ENCODE assay signal across 8 cellular contexts in genomic region chr1:19596065-19596718, GRCh38. TPM values are rescaled to one million over a fixed set of nuclear protein-coding genes. Genes with fewer than 3 reads are reported as not detected.
A peak's percentile ranks its signal among the peaks of the same experiment; 100 is the strongest.
DNase-seq lines count a peak whose midpoint lies in the region; ATAC-seq and TF ChIP-seq lines count a peak whose summit lies in the region.

No MANE protein-coding gene starts in this region.

- H3K4me3 ChIP-seq in brain microvascular endothelial cell (ENCODE audit: low read depth, low read length): peak overlapping the region; percentile 86

- TF ChIP-seq CTCF in brain microvascular endothelial cell (IDR thresholded peaks at IDR 0.05; ENCODE audit: low read depth, low read length, missing control alignments) (no peak), GM20000 (IDR thresholded peaks at IDR 0.05; ENCODE audit: extremely low read depth, missing control alignments) (no peak)

- intact Hi-C loops in left colon (cut with DNase I, micrococcal nuclease): no loop called here

- in situ Hi-C loops in brain microvascular endothelial cell (cut with HindIII; ENCODE audit: low pct_ligation_motif_present, low sequenced_read_pairs): no loop called here

- no peaks in the 10 kb centered on the region for H3K36me3 ChIP-seq in brain microvascular endothelial cell (replicated peaks)

- DNase-seq in NCI-H2107 treated with DMSO at 0.1 percent for 48 hours (lab: John Stamatoyannopoulos, UW; ENCODE audit: unreplicated experiment): peak; percentile 74
- no peak for DNase-seq in NCI-H2107 (lab: John Stamatoyannopoulos, UW)
- peak; percentile 43 for DNase-seq in NCI-H2171 (lab: John Stamatoyannopoulos, UW)
- DNase-seq in brain microvascular endothelial cell: no peak
- DNase-seq in left colon: peak in 1 of 2 donors; percentile 21
- peak in 3 of 49 donors; percentile 16 to 64 (median 45) for DNase-seq in substantia nigra (lab: John Stamatoyannopoulos, UW)
- no peak for DNase-seq in HCEC 1CT
- DNase-seq in GM20000 (ENCODE audit: low spot score): no peak

- H3K27ac ChIP-seq in brain microvascular endothelial cell: peak overlapping the region; percentile 87
- peak overlapping the region; percentile 74 for H3K27ac ChIP-seq in substantia nigra (ENCODE audit: low read depth, low read length, poor library complexity, severe bottlenecking)

- no peaks in the 10 kb centered on the region for H3K27me3 ChIP-seq in brain microvascular endothelial cell (replicated peaks)

- ATAC-seq in left colon: peak; percentile 52

RNA-seq across cellular contexts. Expression of gene NBL1, which starts 47.9 kb away (rescaled TPM):
- 100 to 1,000 TPM; 373 to 391 TPM for total RNA-seq in left colon

Comparison
In these comparisons a context has a peak if more than half of its experiments do, and no peak if none do; other contexts are left out.
1. DNase-seq: peak in NCI-H2107 treated with DMSO at 0.1 percent for 48 hours (single experiment) and NCI-H2171 (single experiment); none in NCI-H2107 (single experiment), brain microvascular endothelial cell (single experiment), HCEC 1CT (single experiment) and GM20000 (single experiment).